Comparison of ENCODE assay signal across 8 cellular contexts in the genomic region with DNA sequence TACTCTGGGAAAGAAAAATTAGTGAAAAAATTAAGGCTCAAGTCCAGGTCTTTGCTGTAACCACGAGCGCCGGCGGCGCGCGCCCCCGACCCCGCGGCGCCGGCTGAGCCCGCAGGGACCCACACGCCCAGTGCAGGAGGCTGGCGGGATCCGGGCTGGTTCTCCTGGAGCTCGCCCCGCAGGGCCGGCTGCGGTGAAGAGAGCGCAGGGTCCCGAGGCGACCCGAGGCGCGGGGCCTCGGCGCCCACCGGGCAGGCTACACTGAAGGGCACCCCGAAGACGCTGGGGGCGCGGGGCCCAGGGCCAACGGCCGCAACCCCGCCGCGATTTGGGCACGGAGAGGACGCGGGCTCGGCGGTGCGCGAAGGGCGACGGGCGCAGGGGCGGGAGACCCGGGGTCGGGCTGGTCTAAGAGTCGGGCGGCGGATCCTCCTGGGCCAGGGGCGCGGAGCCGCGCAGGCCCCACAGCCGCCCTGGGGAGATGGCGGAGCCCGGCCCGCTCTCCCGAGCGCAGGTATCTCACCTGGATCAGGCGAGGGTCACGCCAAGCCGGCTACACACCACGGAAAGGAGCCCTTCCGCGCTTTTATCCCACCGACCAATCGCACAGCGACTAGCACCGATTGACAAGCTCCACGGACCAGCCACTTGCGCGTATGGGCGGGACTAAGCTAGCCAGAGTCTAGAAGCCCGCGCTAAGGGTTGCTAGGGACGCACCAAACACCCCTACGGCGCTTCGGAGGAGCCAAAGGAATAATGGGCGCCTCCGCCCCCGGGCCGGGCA. TPM values are rescaled to one million over a fixed set of nuclear protein-coding genes. Genes with fewer than 3 reads are reported as not detected.
DNase-seq lines count a peak whose midpoint lies in the region; ATAC-seq and TF ChIP-seq lines count a peak whose summit lies in the region.

A gene (minus strand): TSS at position 582 of the 784 bp plus-strand sequence. CDS start 6,440 bp downstream, outside the sequence.

- TF ChIP-seq CTCF in WERI-Rb-1 (IDR thresholded peaks at IDR 0.05; ENCODE audit: low read depth, low read length) (no peak), mammary epithelial cell (conservative IDR thresholded peaks at IDR 0.05 in 1 of 2, IDR thresholded peaks at IDR 0.05 in 1 of 2; ENCODE audit: extremely low read depth in 1 of 2, insufficient read depth in 1 of 2, low read depth in 1 of 2, low read length in 2 of 2) (no peak), smooth muscle cell (IDR thresholded peaks at IDR 0.05; ENCODE audit: borderline replicate concordance, insufficient read depth, poor library complexity, severe bottlenecking) (no peak)

- intact Hi-C loops in mammary epithelial cell (cut with micrococcal nuclease): loop anchor here (2.0 kb wide), 1 partner anchor 68 kb away; no protein-coding TSS in a partner anchor

- H3K27me3 ChIP-seq in WERI-Rb-1 (ENCODE audit: insufficient read depth, low read depth, severe bottlenecking) (no peaks in the 10 kb centered on the region), mammary epithelial cell (ENCODE audit: insufficient read depth, low read length) (no peaks in the 10 kb centered on the region), smooth muscle cell (ENCODE audit: low read depth) (no peaks in the 10 kb centered on the region)

- ATAC-seq in GM18909 (IDR thresholded peaks at IDR 0.05; ENCODE audit: poor library complexity, unreplicated experiment) (peak; percentile 77), HG03159 (IDR thresholded peaks at IDR 0.05; ENCODE audit: unreplicated experiment) (peak; percentile 82)

- H3K79me2 ChIP-seq in mammary epithelial cell (ENCODE audit: insufficient read depth, low read length) (peaks cover 49% of the 10 kb centered on the region), smooth muscle cell (ENCODE audit: low read depth) (peaks cover 13% of the 10 kb centered on the region)

- CTCF ChIA-PET in mammary epithelial cell (lab: Charles Lee; ENCODE audit: low non-redundant PET): interaction anchor here (0.5 to 0.8 kb wide), 4 partner anchors 70 to 566 kb away, joined by 3 to 12 read pairs (median 3); no protein-coding TSS in a partner anchor

- H4K20me1 ChIP-seq in mammary epithelial cell (ENCODE audit: insufficient read depth, low read length) (no peaks in the 10 kb centered on the region), smooth muscle cell (ENCODE audit: low read depth) (peaks cover 11% of the 10 kb centered on the region)

- H3K9me3 ChIP-seq in WERI-Rb-1 (ENCODE audit: severe bottlenecking) (no peaks in the 10 kb centered on the region), mammary epithelial cell (replicated peaks; ENCODE audit: insufficient read depth, low read length) (no peaks in the 10 kb centered on the region), smooth muscle cell (replicated peaks; ENCODE audit: low read depth) (no peaks in the 10 kb centered on the region)

- H3K36me3 ChIP-seq in WERI-Rb-1 (peaks cover 15% of the 10 kb centered on the region), mammary epithelial cell (ENCODE audit: insufficient read depth, low read length) (no peaks in the 10 kb centered on the region), smooth muscle cell (ENCODE audit: low read depth) (no peaks in the 10 kb centered on the region)

- no peaks in the 10 kb centered on the region for H3F3A ChIP-seq in smooth muscle cell (ENCODE audit: low read depth)

- H3K9ac ChIP-seq in mammary epithelial cell (ENCODE audit: insufficient read depth, low read length) (peak within 1 kb of the TSS; percentile 60), smooth muscle cell (ENCODE audit: low read depth) (peak within 1 kb of the TSS; percentile 77)

- WGBS in mammary epithelial cell (ENCODE audit: low coverage, missing lambda C conversion rate): under 1% methylated on average over 31 of the region's 88 CpGs
- WGBS in smooth muscle cell (ENCODE audit: low lambda C conversion rate): under 1% methylated on average over 83 of the region's 88 CpGs

- peak within 1 kb of the TSS; percentile 98 for H3K4me2 ChIP-seq in mammary epithelial cell (ENCODE audit: insufficient read depth, low read depth, low read length)
- H3K4me2 ChIP-seq in smooth muscle cell: peak within 1 kb of the TSS; percentile 89

- in situ Hi-C loops in mammary epithelial cell (cut with MboI; ENCODE audit: low sequenced_read_pairs in 2 of 2): no loop called here

- H3K27ac ChIP-seq in WERI-Rb-1 (peak within 1 kb of the TSS; percentile 85), mammary epithelial cell (ENCODE audit: insufficient read depth, low read depth, low read length) (peak within 1 kb of the TSS; percentile 56), smooth muscle cell (ENCODE audit: low read depth) (peak within 1 kb of the TSS; percentile 12)

- dilution Hi-C loops in mammary epithelial cell (cut with HindIII; ENCODE audit: low sequenced_read_pairs): no loop called here

- no TSS peak for BruUV-seq in mammary epithelial cell (replicated peaks; lab: Mats Ljungman, UMichigan)

- H3K4me1 ChIP-seq in mammary epithelial cell (ENCODE audit: insufficient read depth, low read length): peaks cover 22% of the 10 kb centered on the region
- peaks cover 6% of the 10 kb centered on the region for H3K4me1 ChIP-seq in smooth muscle cell (ENCODE audit: low read depth)

- H2AFZ ChIP-seq in mammary epithelial cell (ENCODE audit: low read depth, low read length) (peak within 1 kb of the TSS; percentile 98), smooth muscle cell (ENCODE audit: low read depth) (peak within 1 kb of the TSS; percentile 81)

- H3K4me3 ChIP-seq in WERI-Rb-1 (ENCODE audit: low read depth, low read length) (peak within 1 kb of the TSS; percentile 66), mammary epithelial cell (replicated peaks in 1 of 3; ENCODE audit: insufficient read depth in 1 of 3, low read depth in 2 of 3, low read length in 3 of 3) (peak within 1 kb of the TSS; percentile 69 to 85 (median 80)), smooth muscle cell (peak within 1 kb of the TSS; percentile 89)

- DNase-seq in AG08395 (ENCODE audit: low spot score) (peak; percentile 94), NCI-H2227 treated with DMSO at 0.1 percent for 48 hours (lab: John Stamatoyannopoulos, UW) (peak; percentile 93), WERI-Rb-1 (peak; percentile 97), mammary epithelial cell (peak; percentile 97), iPS-NIHi7 (ENCODE audit: extremely low spot score) (peak; percentile 96), smooth muscle cell (lab: John Stamatoyannopoulos, UW; ENCODE audit: unreplicated experiment) (peak; percentile 62)

RNA-seq across cellular contexts. Expression of the gene that starts here (rescaled TPM):
- 10 to 100 TPM in 1 of 2 donors, 1 to 10 TPM in 1; 6.0 to 18.6 TPM for total RNA-seq in mammary epithelial cell
- 5.3 TPM for polyA plus RNA-seq in mammary epithelial cell
- polyA minus RNA-seq in mammary epithelial cell: 27.8 TPM
- 2.6 and 8.9 TPM in 2 replicates for total RNA-seq in smooth muscle cell
- polyA plus RNA-seq in smooth muscle cell: 2.6 and 3.9 TPM in 2 replicates

Comparison
In these comparisons a context has a peak if more than half of its experiments do, and no peak if none do; other contexts are left out.
1. Peak in every context shown above with its lines: DNase-seq, ATAC-seq, H3K4me3 ChIP-seq and H3K27ac ChIP-seq.
2. H3K27ac ChIP-seq: peak in every context shown above with its lines; median percentile 85 in WERI-Rb-1; 56 in mammary epithelial cell; 12 in smooth muscle cell.